ENCODE assay signal across 18 cellular contexts in the genomic region with DNA sequence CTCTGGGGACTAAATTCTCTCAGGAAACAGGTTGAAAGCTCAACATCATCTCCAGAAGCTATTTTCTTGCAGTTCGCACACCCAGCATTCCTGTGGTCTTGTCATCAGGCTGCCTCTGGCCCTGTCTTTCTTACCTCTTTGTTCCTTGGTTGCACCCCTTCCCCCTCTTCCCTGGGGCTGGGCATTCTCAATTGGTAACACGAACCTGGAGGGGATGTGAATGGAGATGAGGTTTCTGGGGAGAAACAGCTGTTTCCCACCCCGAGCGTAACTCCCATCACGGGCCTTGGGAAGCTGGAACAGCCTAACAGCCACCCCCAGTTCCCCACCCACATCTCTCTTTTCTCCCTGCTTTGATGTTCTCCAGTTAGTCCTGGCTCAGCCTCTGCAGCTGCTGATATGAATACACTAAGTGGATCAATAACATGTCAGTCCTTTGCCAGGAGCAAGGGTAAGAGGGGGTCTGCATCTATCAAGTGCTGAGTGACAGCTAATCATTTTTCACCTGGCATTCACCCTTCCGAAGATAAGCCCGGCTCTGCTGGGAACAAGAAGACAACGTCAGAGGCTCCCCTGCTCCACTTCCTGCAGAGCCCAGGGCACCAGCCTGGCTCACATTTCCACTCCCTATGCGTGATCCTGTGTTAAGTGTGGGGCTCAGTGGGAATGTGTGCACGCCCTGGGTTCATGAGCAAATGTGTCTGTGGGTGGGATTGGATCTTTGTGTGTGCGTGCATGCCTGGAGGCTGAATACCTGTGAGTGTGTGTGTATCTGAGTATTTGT.
"Had no signal": no experiment of that assay in that cellular context is flagged by ENCODE, and none has a peak within 500 bp of the region (broad histone marks: within the 10 kb centered on the region; RNA-seq: fewer than 3 reads in every experiment).

No MANE protein-coding gene starts in this region.

- H3K27me3 Mint-ChIP-seq: activated naive CD4-positive, alpha-beta T cell treated with anti-CD3 and anti-CD28 coated beads, Interleukin-2, amount 50 U/mL, for 24 hours had no signal

- DNase-seq: activated CD4-positive, alpha-beta T cell treated with anti-CD3 and anti-CD28 coated beads, Interleukin-2, amount 50 U/mL, for 1 hour; activated CD8-positive, alpha-beta memory T cell treated with anti-CD3 and anti-CD28 coated beads, Interleukin-2, amount 50 U/mL, for 4 hours; activated T-cell treated with anti-CD3 and anti-CD28 coated beads, Interleukin-2, amount 50 U/mL, for 4 hours; erythroblast; foreskin melanocyte; kidney; left lung; midbrain; nephron progenitor cell; sigmoid colon; stimulated activated CD4-positive, alpha-beta T cell treated with anti-CD3 and anti-CD28 coated beads, Interleukin-4, amount 100 ng/mL, for 4 hours; T1000 had no signal

- ATAC-seq: activated CD4-positive, CD25-positive, alpha-beta regulatory T cell treated with anti-CD3 and anti-CD28 coated beads, Interleukin-2, amount 50 U/mL, for 24 hours; activated T-cell treated with anti-CD3 and anti-CD28 coated beads, Interleukin-2, amount 50 U/mL, for 4 hours; left lung; stimulated activated memory B cell treated with anti-CD40 and anti-IgM and Interleukin-4, amounts not matched to agents 10 μg/mL and 1 μg/mL and 100 μg/mL, for 72 hours had no signal

- H3K9me3 ChIP-seq: ascending aorta, left lung, sigmoid colon, thoracic aorta had no signal

- H3K4me1 Mint-ChIP-seq: activated naive CD4-positive, alpha-beta T cell treated with anti-CD3 and anti-CD28 coated beads, Interleukin-2, amount 50 U/mL, for 24 hours; stimulated activated memory B cell treated with anti-CD40 and anti-IgM and Interleukin-4, amounts not matched to agents 10 μg/mL and 1 μg/mL and 100 μg/mL, for 72 hours had no signal

- H3K27ac Mint-ChIP-seq: activated naive CD4-positive, alpha-beta T cell treated with anti-CD3 and anti-CD28 coated beads, Interleukin-2, amount 50 U/mL, for 24 hours; nephron progenitor cell; stimulated activated memory B cell treated with anti-CD40 and anti-IgM and Interleukin-4, amounts not matched to agents 10 μg/mL and 1 μg/mL and 100 μg/mL, for 72 hours had no signal

- H3K9me3 Mint-ChIP-seq: activated naive CD4-positive, alpha-beta T cell treated with anti-CD3 and anti-CD28 coated beads, Interleukin-2, amount 50 U/mL, for 24 hours; activated T-cell treated with anti-CD3 and anti-CD28 coated beads, Interleukin-2, amount 50 U/mL, for 4 hours; nephron progenitor cell had no signal

- H3K4me3 Mint-ChIP-seq: activated naive CD4-positive, alpha-beta T cell treated with anti-CD3 and anti-CD28 coated beads, Interleukin-2, amount 50 U/mL, for 24 hours; activated T-cell treated with anti-CD3 and anti-CD28 coated beads, Interleukin-2, amount 50 U/mL, for 4 hours; nephron progenitor cell; stimulated activated memory B cell treated with anti-CD40 and anti-IgM and Interleukin-4, amounts not matched to agents 10 μg/mL and 1 μg/mL and 100 μg/mL, for 72 hours had no signal

- H3K4me1 ChIP-seq: ascending aorta, left lung, sigmoid colon had no signal

- H3K27me3 ChIP-seq: ascending aorta had no signal

- H3K27ac ChIP-seq: ascending aorta, coronary artery, left lung, sigmoid colon, thoracic aorta had no signal

- H3K36me3 Mint-ChIP-seq: activated naive CD4-positive, alpha-beta T cell treated with anti-CD3 and anti-CD28 coated beads, Interleukin-2, amount 50 U/mL, for 24 hours; stimulated activated memory B cell treated with anti-CD40 and anti-IgM and Interleukin-4, amounts not matched to agents 10 μg/mL and 1 μg/mL and 100 μg/mL, for 72 hours had no signal

- H3K4me3 ChIP-seq: ascending aorta, coronary artery, left lung, sigmoid colon, thoracic aorta had no signal

- H3K36me3 ChIP-seq: ascending aorta, left lung, sigmoid colon, thoracic aorta had no signal
